In genomic region chr6:27720607-27721580, GRCh38 we compare ENCODE assay signal across 9 cellular contexts.
DNase-seq lines count a peak whose midpoint lies in the region; ATAC-seq and TF ChIP-seq lines count a peak whose summit lies in the region.
"Had no signal": no experiment of that assay in that cellular context is flagged by ENCODE, and none has a peak within 500 bp of the region (broad histone marks: within the 10 kb centered on the region; RNA-seq: fewer than 3 reads in every experiment).

No MANE protein-coding gene starts in this region.

- DNase-seq in HPDE6-E6E7 (ENCODE audit: extremely low spot score) (peak; percentile 88), astrocyte of the hippocampus (ENCODE audit: low read depth, low spot score) (peak; percentile 35), kidney glomerular epithelial cell (lab: John Stamatoyannopoulos, UW) (peak; percentile 16), NCI-H1436 treated with DMSO at 0.1 percent for 48 hours (lab: John Stamatoyannopoulos, UW) (no peak), body of pancreas (no peak), ascending aorta (ENCODE audit: low spot score in 2 of 2) (no peak), HT-29 (ENCODE audit: low spot score) (no peak)
- DNase-seq: T1000 had no signal

- no peaks in the 10 kb centered on the region for H3K9me3 ChIP-seq in body of pancreas
- H3K9me3 ChIP-seq in ascending aorta: no peaks in the 10 kb centered on the region

- TF ChIP-seq CTCF in body of pancreas (IDR thresholded peaks at IDR 0.05) (no peak), ascending aorta (IDR thresholded peaks at IDR 0.05) (no peak)

- H3K4me3 ChIP-seq in GM08714 (ENCODE audit: low read length): peak overlapping the region; percentile 45; the same call in 1 of the 2 replicates
- H3K4me3 ChIP-seq in body of pancreas: no peak overlapping the region
- no peak overlapping the region for H3K4me3 ChIP-seq in ascending aorta

- intact Hi-C loops in body of pancreas (cut with DNase I) (no loop called here), ascending aorta (cut with DNase I) (no loop called here)

- ATAC-seq in body of pancreas: no peak

- no peak overlapping the region for H3K27ac ChIP-seq in body of pancreas
- no peak overlapping the region for H3K27ac ChIP-seq in ascending aorta

- H3K4me1 ChIP-seq in body of pancreas (no peaks in the 10 kb centered on the region), ascending aorta (no peaks in the 10 kb centered on the region)

- H3K27me3 ChIP-seq in body of pancreas (peaks cover 0 to 14% of the 10 kb centered on the region in 2 donors), ascending aorta (no peaks in the 10 kb centered on the region)

- H3K36me3 ChIP-seq in body of pancreas (replicated peaks in 1 of 2; ENCODE audit: insufficient read depth in 1 of 2, low read depth in 2 of 2) (no peaks in the 10 kb centered on the region), ascending aorta (no peaks in the 10 kb centered on the region)

- TF ChIP-seq POLR2A in body of pancreas (IDR thresholded peaks at IDR 0.05): no peak

- WGBS in body of pancreas, 2 donors: 33 to 43% methylated on average over 19 of the region's 19 CpGs

Comparison
In these comparisons a context has a peak if more than half of its experiments do, and no peak if none do; other contexts are left out.
1. DNase-seq: peak in HPDE6-E6E7 (single experiment), astrocyte of the hippocampus (single experiment) and kidney glomerular epithelial cell (single experiment); none in NCI-H1436 treated with DMSO at 0.1 percent for 48 hours (single experiment), body of pancreas (0 of 4), ascending aorta (0 of 2) and HT-29 (single experiment).